ENCODE assay signal across 20 cellular contexts in genomic region chr14:23175823-23176222, GRCh38. TPM values are rescaled to one million over a fixed set of nuclear protein-coding genes. Genes with fewer than 3 reads are reported as not detected.
A peak's percentile ranks its signal among the peaks of the same experiment; 100 is the strongest.
DNase-seq lines count a peak whose midpoint lies in the region; ATAC-seq and TF ChIP-seq lines count a peak whose summit lies in the region.
"Had no signal": no experiment of that assay in that cellular context is flagged by ENCODE, and none has a peak within 500 bp of the region (broad histone marks: within the 10 kb centered on the region; RNA-seq: fewer than 3 reads in every experiment).

No MANE protein-coding gene starts in this region.

- H3K27ac ChIP-seq in gastroesophageal sphincter, result peak overlapping the region in 3 of 4 donors; percentile 71 to 78 (median 74)
- no peak overlapping the region for H3K27ac ChIP-seq in CD4-positive, alpha-beta memory T cell (ENCODE audit: low read depth, low read length)
- H3K27ac ChIP-seq: lower lobe of right lung had no signal

- TF ChIP-seq CTCF in MCF 10A (IDR thresholded peaks at IDR 0.05; ENCODE audit: unreplicated experiment) (no peak), gastroesophageal sphincter (IDR thresholded peaks at IDR 0.05) (no peak)

- no peak for TF ChIP-seq EP300 in gastroesophageal sphincter (IDR thresholded peaks at IDR 0.05)

- no peaks in the 10 kb centered on the region for H3K27me3 Mint-ChIP-seq in MCF 10A (ENCODE audit: insufficient read depth, unreplicated experiment)
- peaks cover 16 to 28% of the 10 kb centered on the region in 2 donors for H3K27me3 Mint-ChIP-seq in CD4-positive, alpha-beta memory T cell

- no peak overlapping the region for H3K4me3 ChIP-seq in gastroesophageal sphincter
- H3K4me3 ChIP-seq in CD4-positive, alpha-beta memory T cell (ENCODE audit: low read length in 2 of 2), result no peak overlapping the region
- H3K4me3 ChIP-seq: K562, lower lobe of right lung had no signal

- H3K9me3 ChIP-seq in gastroesophageal sphincter, result no peaks in the 10 kb centered on the region
- no peaks in the 10 kb centered on the region for H3K9me3 ChIP-seq in CD4-positive, alpha-beta memory T cell (ENCODE audit: control insufficient read depth in 1 of 2, low read length in 2 of 2)
- H3K9me3 ChIP-seq: lower lobe of right lung had no signal

- no peak for TF ChIP-seq POLR2A in gastroesophageal sphincter (IDR thresholded peaks at IDR 0.05)

- no peaks in the 10 kb centered on the region for H3K9me3 Mint-ChIP-seq in MCF 10A (ENCODE audit: unreplicated experiment)
- H3K9me3 Mint-ChIP-seq in CD4-positive, alpha-beta memory T cell, result no peaks in the 10 kb centered on the region
- H3K9me3 Mint-ChIP-seq: activated CD4-positive, alpha-beta memory T cell treated with anti-CD3 and anti-CD28 coated beads for 36 hours; activated T-cell treated with anti-CD3 and anti-CD28 coated beads, Interleukin-2, amount 50 U/mL, for 24 hours; CD8-positive, alpha-beta T cell; nephron progenitor cell had no signal

- peaks cover 37% of the 10 kb centered on the region for H3K4me1 Mint-ChIP-seq in MCF 10A (ENCODE audit: insufficient read depth, unreplicated experiment)
- H3K4me1 Mint-ChIP-seq in CD4-positive, alpha-beta memory T cell, result peaks cover 0 to 19% (median 9%) of the 10 kb centered on the region in 4 donors

- CTCF ChIA-PET in MCF 10A (lab: Yijun Ruan, JAX), result interaction anchor here (0.6 to 12.9 kb wide), 13 partner anchors 9 to 1069 kb away, joined by 3 to 146 read pairs (median 4); no protein-coding TSS in a partner anchor
- CTCF ChIA-PET in CD4-positive, alpha-beta memory T cell (lab: Charles Lee; ENCODE audit: partially characterized antibody), result interaction anchor here (0.9 to 2.2 kb wide), 3 partner anchors 10 to 107 kb away, joined by 3 to 8 read pairs (median 3); no protein-coding TSS in a partner anchor

- intact Hi-C loops in MCF 10A (cut with micrococcal nuclease), result no loop called here
- intact Hi-C loops in CD4-positive, alpha-beta memory T cell (cut with micrococcal nuclease), result no loop called here

- BruUV-seq in MCF 10A (replicated peaks; lab: Mats Ljungman, UMichigan), result no TSS peak

- peak; percentile 72 for DNase-seq in COR-L47 (lab: John Stamatoyannopoulos, UW)
- peak; percentile 40 for DNase-seq in NCI-H1105 treated with DMSO at 0.1 percent for 48 hours (lab: John Stamatoyannopoulos, UW)
- DNase-seq in MCF 10A (ENCODE audit: unreplicated experiment), result peak; percentile 73
- DNase-seq in CD4-positive, alpha-beta memory T cell, result no peak
- DNase-seq: ACHN; activated CD4-positive, alpha-beta memory T cell treated with anti-CD3 and anti-CD28 coated beads for 36 hours; activated naive CD4-positive, alpha-beta T cell treated with anti-CD3 and anti-CD28 coated beads, Interleukin-2, amount 50 U/mL, for 16 hours; activated T-cell treated with anti-CD3 and anti-CD28 coated beads, Interleukin-2, amount 50 U/mL, for 24 hours; CD8-positive, alpha-beta T cell; effector memory CD4-positive, alpha-beta T cell; lower lobe of right lung; NCI-H1092 treated with DMSO at 0.1 percent for 48 hours; nephron progenitor cell had no signal

- ATAC-seq in gastroesophageal sphincter (no peak), HG03097 (IDR thresholded peaks at IDR 0.05; ENCODE audit: low FRiP score, unreplicated experiment) (no peak), GM18873 (IDR thresholded peaks at IDR 0.05; ENCODE audit: low FRiP score, unreplicated experiment) (no peak), HG03460 (IDR thresholded peaks at IDR 0.05; ENCODE audit: unreplicated experiment) (no peak)
- ATAC-seq: CD8-positive, alpha-beta T cell; K562; lower lobe of right lung had no signal

- peaks cover 0 to 5% of the 10 kb centered on the region in 2 donors for H3K36me3 ChIP-seq in gastroesophageal sphincter
- H3K36me3 ChIP-seq in CD4-positive, alpha-beta memory T cell (ENCODE audit: insufficient read depth, low read length), result no peaks in the 10 kb centered on the region
- H3K36me3 ChIP-seq: lower lobe of right lung had no signal

- peaks cover 3 to 80% (median 9%) of the 10 kb centered on the region in 3 donors for H3K4me1 ChIP-seq in gastroesophageal sphincter
- H3K4me1 ChIP-seq in CD4-positive, alpha-beta memory T cell (ENCODE audit: insufficient read depth, low read length), result no peaks in the 10 kb centered on the region

- H3K36me3 Mint-ChIP-seq in MCF 10A (ENCODE audit: insufficient read depth, unreplicated experiment), result peaks cover 4% of the 10 kb centered on the region
- no peaks in the 10 kb centered on the region for H3K36me3 Mint-ChIP-seq in CD4-positive, alpha-beta memory T cell
- H3K36me3 Mint-ChIP-seq: activated CD4-positive, alpha-beta memory T cell treated with anti-CD3 and anti-CD28 coated beads for 36 hours; CD8-positive, alpha-beta T cell had no signal

- peak overlapping the region; percentile 35 for H3K27ac Mint-ChIP-seq in MCF 10A (ENCODE audit: low read depth, unreplicated experiment)
- no peak overlapping the region for H3K27ac Mint-ChIP-seq in CD4-positive, alpha-beta memory T cell
- H3K27ac Mint-ChIP-seq: activated CD4-positive, alpha-beta memory T cell treated with anti-CD3 and anti-CD28 coated beads for 36 hours; activated T-cell treated with anti-CD3 and anti-CD28 coated beads, Interleukin-2, amount 50 U/mL, for 24 hours; CD8-positive, alpha-beta T cell had no signal

- no peak overlapping the region for H3K4me3 Mint-ChIP-seq in MCF 10A (ENCODE audit: unreplicated experiment)
- no peak overlapping the region for H3K4me3 Mint-ChIP-seq in CD4-positive, alpha-beta memory T cell
- H3K4me3 Mint-ChIP-seq: activated CD4-positive, alpha-beta memory T cell treated with anti-CD3 and anti-CD28 coated beads for 36 hours; activated T-cell treated with anti-CD3 and anti-CD28 coated beads, Interleukin-2, amount 50 U/mL, for 24 hours; CD8-positive, alpha-beta T cell; nephron progenitor cell had no signal

- no peaks in the 10 kb centered on the region for H3K27me3 ChIP-seq in gastroesophageal sphincter
- H3K27me3 ChIP-seq in CD4-positive, alpha-beta memory T cell (ENCODE audit: insufficient read depth, low read length), result no peaks in the 10 kb centered on the region

- POLR2A ChIA-PET in MCF 10A (lab: Yijun Ruan, JAX), result interaction anchor here (1.0 to 7.4 kb wide), 9 partner anchors 10 to 80 kb away, joined by 4 to 57 read pairs (median 6); partner anchors contain the start of genes ACIN1 and C14orf119
- POLR2A ChIA-PET in CD4-positive, alpha-beta memory T cell (lab: Charles Lee; ENCODE audit: partially characterized antibody), result interaction anchor here (1.1 kb wide), 1 partner anchor 145 kb away, joined by 3 read pairs; the partner anchor contains the start of gene PABPN1

- WGBS in gastroesophageal sphincter (ENCODE audit: low coverage in 1 of 2), 2 donors, result 0 to 12% methylated on average over 1 of the region's 1 CpG

RNA-seq across cellular contexts. Expression of gene SLC7A8, which starts 7.6 kb away (rescaled TPM):
- total RNA-seq in MCF 10A (2022), result 1.5 and 2.4 TPM in 2 replicates
- 10 to 100 TPM; 21.6 to 56.7 (median 32.2) TPM for total RNA-seq in gastroesophageal sphincter
- total RNA-seq in CD4-positive, alpha-beta memory T cell, result 1 to 10 TPM; 2.4 to 4.1 TPM
- polyA plus RNA-seq in CD4-positive, alpha-beta memory T cell, result under 1 TPM; 0.56 to 0.62 TPM

RNA-seq across cellular contexts. Expression of gene CEBPE, which starts 56.8 kb away (rescaled TPM):
- not detected in 2 replicates for total RNA-seq in MCF 10A (2022)
- not detected for total RNA-seq in gastroesophageal sphincter
- under 1 TPM; 0.69 to 0.84 TPM for total RNA-seq in CD4-positive, alpha-beta memory T cell
- polyA plus RNA-seq in CD4-positive, alpha-beta memory T cell, result under 1 TPM; 0.16 to 0.35 TPM
- total RNA-seq: bronchial epithelial cell; CD8-positive, alpha-beta T cell; glomerular endothelial cell had no signal

Comparison
In these comparisons a context has a peak if more than half of its experiments do, and no peak if none do; other contexts are left out.
1. DNase-seq: peak in COR-L47 (single experiment), NCI-H1105 treated with DMSO at 0.1 percent for 48 hours (single experiment) and MCF 10A (single experiment); none in CD4-positive, alpha-beta memory T cell (0 of 5).